1 cellular context compared by ENCODE assay signal in the genomic region with DNA sequence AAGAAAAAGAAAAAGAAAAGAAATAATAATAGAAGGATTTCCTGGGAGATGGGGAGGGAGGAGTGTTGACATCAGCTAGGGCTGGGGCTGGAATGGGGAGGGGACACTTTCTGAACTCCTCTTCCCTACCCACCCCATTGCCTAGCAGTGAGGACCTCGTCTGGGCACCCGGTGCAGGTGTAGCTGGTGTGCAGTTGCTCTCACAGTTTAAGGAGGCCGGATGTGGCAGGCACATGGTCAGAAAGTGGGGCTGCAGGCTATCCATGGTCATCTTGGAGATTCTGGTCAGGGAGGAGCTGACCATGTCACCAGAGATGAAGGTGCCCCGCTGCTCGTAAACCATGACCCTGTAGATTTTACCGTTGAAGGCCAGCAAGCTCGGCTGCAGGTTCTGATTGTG.
TF ChIP-seq lines count a peak whose summit lies in the region.

No MANE protein-coding gene starts in this region.

TF ChIP-seq in HCT116, 20 proteins besides CTCF, POLR2A, EP300 and RAD21:
- TF ChIP-seq ZFX (IDR thresholded peaks at IDR 0.05) = no peak
